1 cellular context compared by ENCODE assay signal in the genomic region with DNA sequence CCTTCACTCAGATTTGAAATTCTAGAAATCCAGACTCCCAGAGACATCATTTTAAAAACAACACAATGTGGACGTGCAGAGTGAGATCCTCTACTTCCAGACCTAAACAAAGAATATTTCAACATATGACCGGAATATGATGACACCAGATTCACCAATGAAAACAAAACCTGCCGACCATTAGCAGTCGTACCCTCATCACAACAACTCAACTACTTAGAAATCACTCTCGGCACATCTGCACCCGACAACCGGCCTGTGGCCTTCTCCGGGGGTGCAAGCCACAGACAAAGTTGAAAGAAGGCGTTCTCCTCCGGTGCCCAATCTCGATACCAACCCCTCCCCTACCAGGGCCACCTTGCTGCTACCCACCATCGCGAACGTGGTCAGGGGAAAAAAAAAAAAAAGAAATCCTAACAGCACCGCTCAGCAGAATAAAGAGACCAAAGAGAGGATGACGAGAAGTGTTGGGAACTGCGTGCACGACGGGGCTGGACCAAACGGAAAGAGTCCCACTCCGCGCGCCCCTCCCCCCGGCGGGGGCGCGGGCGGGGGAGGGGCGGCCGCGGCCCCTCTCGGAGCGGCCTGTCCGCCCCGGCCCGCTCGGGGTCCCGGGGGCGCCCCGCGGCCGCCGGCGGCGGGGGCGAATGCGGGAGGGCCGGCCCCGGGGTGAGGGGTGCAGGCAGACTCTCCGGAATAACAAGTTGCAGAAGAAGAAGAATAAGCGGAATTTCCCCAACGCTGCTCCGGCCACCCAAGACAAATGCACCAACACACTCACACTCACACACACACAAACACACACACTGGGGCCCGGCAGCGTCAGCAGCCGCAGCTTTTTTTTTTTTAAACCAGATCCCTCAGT.
TF ChIP-seq lines count a peak whose summit lies in the region.

No MANE protein-coding gene starts in this region.

TF ChIP-seq in HepG2, 621 proteins besides CTCF, POLR2A, EP300 and RAD21 (continued from another document and continues in another):
- TF ChIP-seq, protein P1, sequence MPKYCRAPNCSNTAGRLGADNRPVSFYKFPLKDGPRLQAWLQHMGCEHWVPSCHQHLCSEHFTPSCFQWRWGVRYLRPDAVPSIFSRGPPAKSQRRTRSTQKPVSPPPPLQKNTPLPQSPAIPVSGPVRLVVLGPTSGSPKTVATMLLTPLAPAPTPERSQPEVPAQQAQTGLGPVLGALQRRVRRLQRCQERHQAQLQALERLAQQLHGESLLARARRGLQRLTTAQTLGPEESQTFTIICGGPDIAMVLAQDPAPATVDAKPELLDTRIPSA (CRISPR knock-in tag; IDR thresholded peaks at IDR 0.05; ENCODE audit: borderline replicate concordance), result no peak
- TF ChIP-seq GPN1 (CRISPR knock-in tag; IDR thresholded peaks at IDR 0.05; ENCODE audit: borderline replicate concordance) (no peak), RARA (CRISPR knock-in tag; IDR thresholded peaks at IDR 0.05) (no peak), AHR (CRISPR knock-in tag; IDR thresholded peaks at IDR 0.05) (no peak), ERF (CRISPR knock-in tag; IDR thresholded peaks at IDR 0.05) (0 out of 2 replicates have a peak, but pooled peaks have one; percentile 30), CC2D1A (CRISPR knock-in tag; IDR thresholded peaks at IDR 0.05) (no peak), RAD51 (IDR thresholded peaks at IDR 0.05; ENCODE audit: borderline replicate concordance) (no peak), ZNF724P (CRISPR knock-in tag; IDR thresholded peaks at IDR 0.05; ENCODE audit: borderline replicate concordance) (no peak), ARNT2 (CRISPR knock-in tag; IDR thresholded peaks at IDR 0.05; ENCODE audit: low read depth) (no peak), PHF21A (CRISPR knock-in tag; IDR thresholded peaks at IDR 0.05) (peak; percentile 88), ZNF333 (CRISPR knock-in tag; IDR thresholded peaks at IDR 0.05; ENCODE audit: borderline replicate concordance) (no peak), ZMYM2 (CRISPR knock-in tag; IDR thresholded peaks at IDR 0.05) (no peak), JUN (CRISPR knock-in tag; IDR thresholded peaks at IDR 0.05) (no peak), ZNF24 (IDR thresholded peaks at IDR 0.05) (no peak), HNRNPH1 (optimal IDR thresholded peaks at IDR 0.05; ENCODE audit: low read depth, low read length) (no peak), ZNF891 (CRISPR knock-in tag; IDR thresholded peaks at IDR 0.05) (peak; percentile 48; the same call in 1 of the 2 replicates), ZNF563 (CRISPR knock-in tag; IDR thresholded peaks at IDR 0.05) (no peak), ZNF296 (CRISPR knock-in tag; conservative IDR thresholded peaks at IDR 0.05) (no peak), ZNF33B (CRISPR knock-in tag; IDR thresholded peaks at IDR 0.05) (no peak), ZNF264 (CRISPR knock-in tag; IDR thresholded peaks at IDR 0.05) (peak; percentile 61; the same call in 1 of the 2 replicates), ZBTB21 (CRISPR knock-in tag; IDR thresholded peaks at IDR 0.05) (no peak), KDM4B (CRISPR knock-in tag; IDR thresholded peaks at IDR 0.05) (no peak), ZSCAN30 (CRISPR knock-in tag; IDR thresholded peaks at IDR 0.05) (no peak), JARID2 (CRISPR knock-in tag; IDR thresholded peaks at IDR 0.05; ENCODE audit: insufficient replicate concordance) (no peak), ZFP37 (CRISPR knock-in tag; IDR thresholded peaks at IDR 0.05; ENCODE audit: borderline replicate concordance) (no peak), GLI4 (CRISPR knock-in tag; IDR thresholded peaks at IDR 0.05; ENCODE audit: borderline replicate concordance) (no peak), FOXK1 (CRISPR knock-in tag; IDR thresholded peaks at IDR 0.05; ENCODE audit: borderline replicate concordance, low read depth) (peak; percentile 87), ZNF589 (CRISPR knock-in tag; conservative IDR thresholded peaks at IDR 0.05) (no peak), FOSL2 (CRISPR knock-in tag; IDR thresholded peaks at IDR 0.05) (peak; percentile 4; the same call in 1 of the 2 replicates), SMARCC2 (IDR thresholded peaks at IDR 0.05) (no peak), TAF15 (IDR thresholded peaks at IDR 0.05; ENCODE audit: low read depth, low read length, poor library complexity, severe bottlenecking) (no peak), ZNF816 (CRISPR knock-in tag; IDR thresholded peaks at IDR 0.05; ENCODE audit: borderline replicate concordance) (no peak), CBFB (CRISPR knock-in tag; IDR thresholded peaks at IDR 0.05) (no peak), PAWR (CRISPR knock-in tag; IDR thresholded peaks at IDR 0.05; ENCODE audit: borderline replicate concordance) (no peak), ZNF549 (CRISPR knock-in tag; IDR thresholded peaks at IDR 0.05) (no peak), PHF5A (CRISPR knock-in tag; IDR thresholded peaks at IDR 0.05; ENCODE audit: low read depth, unreplicated experiment) (no peak), TEAD3 (CRISPR knock-in tag; optimal IDR thresholded peaks at IDR 0.05; ENCODE audit: borderline replicate concordance) (no peak)
- TF ChIP-seq, protein P2, sequence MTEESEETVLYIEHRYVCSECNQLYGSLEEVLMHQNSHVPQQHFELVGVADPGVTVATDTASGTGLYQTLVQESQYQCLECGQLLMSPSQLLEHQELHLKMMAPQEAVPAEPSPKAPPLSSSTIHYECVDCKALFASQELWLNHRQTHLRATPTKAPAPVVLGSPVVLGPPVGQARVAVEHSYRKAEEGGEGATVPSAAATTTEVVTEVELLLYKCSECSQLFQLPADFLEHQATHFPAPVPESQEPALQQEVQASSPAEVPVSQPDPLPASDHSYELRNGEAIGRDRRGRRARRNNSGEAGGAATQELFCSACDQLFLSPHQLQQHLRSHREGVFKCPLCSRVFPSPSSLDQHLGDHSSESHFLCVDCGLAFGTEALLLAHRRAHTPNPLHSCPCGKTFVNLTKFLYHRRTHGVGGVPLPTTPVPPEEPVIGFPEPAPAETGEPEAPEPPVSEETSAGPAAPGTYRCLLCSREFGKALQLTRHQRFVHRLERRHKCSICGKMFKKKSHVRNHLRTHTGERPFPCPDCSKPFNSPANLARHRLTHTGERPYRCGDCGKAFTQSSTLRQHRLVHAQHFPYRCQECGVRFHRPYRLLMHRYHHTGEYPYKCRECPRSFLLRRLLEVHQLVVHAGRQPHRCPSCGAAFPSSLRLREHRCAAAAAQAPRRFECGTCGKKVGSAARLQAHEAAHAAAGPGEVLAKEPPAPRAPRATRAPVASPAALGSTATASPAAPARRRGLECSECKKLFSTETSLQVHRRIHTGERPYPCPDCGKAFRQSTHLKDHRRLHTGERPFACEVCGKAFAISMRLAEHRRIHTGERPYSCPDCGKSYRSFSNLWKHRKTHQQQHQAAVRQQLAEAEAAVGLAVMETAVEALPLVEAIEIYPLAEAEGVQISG (CRISPR knock-in tag; IDR thresholded peaks at IDR 0.05), result no peak
- TF ChIP-seq, protein P3, sequence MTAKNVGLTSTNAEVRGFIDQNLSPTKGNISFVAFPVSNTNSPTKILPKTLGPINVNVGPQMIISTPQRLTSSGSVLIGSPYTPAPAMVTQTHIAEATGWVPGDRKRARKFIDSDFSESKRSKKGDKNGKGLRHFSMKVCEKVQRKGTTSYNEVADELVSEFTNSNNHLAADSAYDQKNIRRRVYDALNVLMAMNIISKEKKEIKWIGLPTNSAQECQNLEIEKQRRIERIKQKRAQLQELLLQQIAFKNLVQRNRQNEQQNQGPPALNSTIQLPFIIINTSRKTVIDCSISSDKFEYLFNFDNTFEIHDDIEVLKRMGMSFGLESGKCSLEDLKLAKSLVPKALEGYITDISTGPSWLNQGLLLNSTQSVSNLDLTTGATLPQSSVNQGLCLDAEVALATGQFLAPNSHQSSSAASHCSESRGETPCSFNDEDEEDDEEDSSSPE (CRISPR knock-in tag; IDR thresholded peaks at IDR 0.05), result no peak
- TF ChIP-seq, protein P4, sequence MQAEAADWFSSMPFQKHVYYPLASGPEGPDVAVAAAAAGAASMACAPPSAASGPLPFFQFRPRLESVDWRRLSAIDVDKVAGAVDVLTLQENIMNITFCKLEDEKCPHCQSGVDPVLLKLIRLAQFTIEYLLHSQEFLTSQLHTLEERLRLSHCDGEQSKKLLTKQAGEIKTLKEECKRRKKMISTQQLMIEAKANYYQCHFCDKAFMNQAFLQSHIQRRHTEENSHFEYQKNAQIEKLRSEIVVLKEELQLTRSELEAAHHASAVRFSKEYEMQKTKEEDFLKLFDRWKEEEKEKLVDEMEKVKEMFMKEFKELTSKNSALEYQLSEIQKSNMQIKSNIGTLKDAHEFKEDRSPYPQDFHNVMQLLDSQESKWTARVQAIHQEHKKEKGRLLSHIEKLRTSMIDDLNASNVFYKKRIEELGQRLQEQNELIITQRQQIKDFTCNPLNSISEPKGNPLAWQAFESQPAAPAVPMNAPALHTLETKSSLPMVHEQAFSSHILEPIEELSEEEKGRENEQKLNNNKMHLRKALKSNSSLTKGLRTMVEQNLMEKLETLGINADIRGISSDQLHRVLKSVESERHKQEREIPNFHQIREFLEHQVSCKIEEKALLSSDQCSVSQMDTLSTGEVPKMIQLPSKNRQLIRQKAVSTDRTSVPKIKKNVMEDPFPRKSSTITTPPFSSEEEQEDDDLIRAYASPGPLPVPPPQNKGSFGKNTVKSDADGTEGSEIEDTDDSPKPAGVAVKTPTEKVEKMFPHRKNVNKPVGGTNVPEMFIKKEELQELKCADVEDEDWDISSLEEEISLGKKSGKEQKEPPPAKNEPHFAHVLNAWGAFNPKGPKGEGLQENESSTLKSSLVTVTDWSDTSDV (CRISPR knock-in tag; IDR thresholded peaks at IDR 0.05), result no peak
- TF ChIP-seq, protein P5, sequence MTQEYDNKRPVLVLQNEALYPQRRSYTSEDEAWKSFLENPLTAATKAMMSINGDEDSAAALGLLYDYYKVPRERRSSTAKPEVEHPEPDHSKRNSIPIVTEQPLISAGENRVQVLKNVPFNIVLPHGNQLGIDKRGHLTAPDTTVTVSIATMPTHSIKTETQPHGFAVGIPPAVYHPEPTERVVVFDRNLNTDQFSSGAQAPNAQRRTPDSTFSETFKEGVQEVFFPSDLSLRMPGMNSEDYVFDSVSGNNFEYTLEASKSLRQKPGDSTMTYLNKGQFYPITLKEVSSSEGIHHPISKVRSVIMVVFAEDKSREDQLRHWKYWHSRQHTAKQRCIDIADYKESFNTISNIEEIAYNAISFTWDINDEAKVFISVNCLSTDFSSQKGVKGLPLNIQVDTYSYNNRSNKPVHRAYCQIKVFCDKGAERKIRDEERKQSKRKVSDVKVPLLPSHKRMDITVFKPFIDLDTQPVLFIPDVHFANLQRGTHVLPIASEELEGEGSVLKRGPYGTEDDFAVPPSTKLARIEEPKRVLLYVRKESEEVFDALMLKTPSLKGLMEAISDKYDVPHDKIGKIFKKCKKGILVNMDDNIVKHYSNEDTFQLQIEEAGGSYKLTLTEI (CRISPR knock-in tag; conservative IDR thresholded peaks at IDR 0.05), result no peak
- TF ChIP-seq, protein P6, sequence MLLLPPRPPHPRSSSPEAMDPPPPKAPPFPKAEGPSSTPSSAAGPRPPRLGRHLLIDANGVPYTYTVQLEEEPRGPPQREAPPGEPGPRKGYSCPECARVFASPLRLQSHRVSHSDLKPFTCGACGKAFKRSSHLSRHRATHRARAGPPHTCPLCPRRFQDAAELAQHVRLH (CRISPR knock-in tag; IDR thresholded peaks at IDR 0.05; ENCODE audit: borderline replicate concordance, low read depth), result no peak
- TF ChIP-seq, protein P7, sequence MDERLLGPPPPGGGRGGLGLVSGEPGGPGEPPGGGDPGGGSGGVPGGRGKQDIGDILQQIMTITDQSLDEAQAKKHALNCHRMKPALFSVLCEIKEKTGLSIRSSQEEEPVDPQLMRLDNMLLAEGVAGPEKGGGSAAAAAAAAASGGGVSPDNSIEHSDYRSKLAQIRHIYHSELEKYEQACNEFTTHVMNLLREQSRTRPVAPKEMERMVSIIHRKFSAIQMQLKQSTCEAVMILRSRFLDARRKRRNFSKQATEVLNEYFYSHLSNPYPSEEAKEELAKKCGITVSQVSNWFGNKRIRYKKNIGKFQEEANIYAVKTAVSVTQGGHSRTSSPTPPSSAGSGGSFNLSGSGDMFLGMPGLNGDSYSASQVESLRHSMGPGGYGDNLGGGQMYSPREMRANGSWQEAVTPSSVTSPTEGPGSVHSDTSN (CRISPR knock-in tag; IDR thresholded peaks at IDR 0.05), result no peak
- TF ChIP-seq, protein P8, sequence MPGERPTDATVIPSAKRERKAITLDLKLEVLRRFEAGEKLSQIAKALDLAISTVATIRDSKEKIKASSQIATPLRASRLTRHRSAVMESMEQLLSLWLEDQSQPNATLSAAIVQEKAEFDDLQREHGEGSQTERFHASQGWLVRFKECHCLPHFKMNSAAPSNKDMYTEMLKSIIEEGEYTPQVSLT (CRISPR knock-in tag; IDR thresholded peaks at IDR 0.05; ENCODE audit: borderline replicate concordance, low read depth), result no peak
- TF ChIP-seq, protein P9, sequence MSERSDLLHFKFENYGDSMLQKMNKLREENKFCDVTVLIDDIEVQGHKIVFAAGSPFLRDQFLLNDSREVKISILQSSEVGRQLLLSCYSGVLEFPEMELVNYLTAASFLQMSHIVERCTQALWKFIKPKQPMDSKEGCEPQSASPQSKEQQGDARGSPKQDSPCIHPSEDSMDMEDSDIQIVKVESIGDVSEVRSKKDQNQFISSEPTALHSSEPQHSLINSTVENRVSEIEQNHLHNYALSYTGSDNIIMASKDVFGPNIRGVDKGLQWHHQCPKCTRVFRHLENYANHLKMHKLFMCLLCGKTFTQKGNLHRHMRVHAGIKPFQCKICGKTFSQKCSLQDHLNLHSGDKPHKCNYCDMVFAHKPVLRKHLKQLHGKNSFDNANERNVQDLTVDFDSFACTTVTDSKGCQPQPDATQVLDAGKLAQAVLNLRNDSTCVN (CRISPR knock-in tag; IDR thresholded peaks at IDR 0.05; ENCODE audit: borderline replicate concordance), result no peak
- TF ChIP-seq, protein P10, sequence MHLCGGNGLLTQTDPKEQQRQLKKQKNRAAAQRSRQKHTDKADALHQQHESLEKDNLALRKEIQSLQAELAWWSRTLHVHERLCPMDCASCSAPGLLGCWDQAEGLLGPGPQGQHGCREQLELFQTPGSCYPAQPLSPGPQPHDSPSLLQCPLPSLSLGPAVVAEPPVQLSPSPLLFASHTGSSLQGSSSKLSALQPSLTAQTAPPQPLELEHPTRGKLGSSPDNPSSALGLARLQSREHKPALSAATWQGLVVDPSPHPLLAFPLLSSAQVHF (CRISPR knock-in tag; IDR thresholded peaks at IDR 0.05), result no peak
